In genomic region chr11:114131366-114131963, GRCh38 we compare ENCODE assay signal across 10 cellular contexts.
DNase-seq lines count a peak whose midpoint lies in the region; ATAC-seq and TF ChIP-seq lines count a peak whose summit lies in the region.
"Had no signal": no experiment of that assay in that cellular context is flagged by ENCODE, and none has a peak within 500 bp of the region (broad histone marks: within the 10 kb centered on the region; RNA-seq: fewer than 3 reads in every experiment).

No MANE protein-coding gene starts in this region.

- H3K9me3 ChIP-seq in right lobe of liver, result no peaks in the 10 kb centered on the region

- DNase-seq in activated gamma-delta T cell treated with Interleukin-2 at 50 U/mL for 16 hours (peak; percentile 20), activated gamma-delta T cell (lab: John Stamatoyannopoulos, UW) (no peak), right lobe of liver (no peak), substantia nigra (lab: John Stamatoyannopoulos, UW) (peak in 14 of 49 donors; percentile 14 to 64 (median 31)), mesenteric fat pad (ENCODE audit: low spot score) (no peak), SK-N-DZ (ENCODE audit: low spot score) (no peak)
- peak; percentile 28 for DNase-seq in activated CD8-positive, alpha-beta T cell treated with anti-CD3 and anti-CD28 coated beads, Interleukin-2, amount 10 ng/mL, durations not matched to agents 7 days and 5 days
- DNase-seq: foreskin fibroblast, small intestine had no signal

- H3K9me3 Mint-ChIP-seq in activated CD8-positive, alpha-beta T cell treated with anti-CD3 and anti-CD28 coated beads, Interleukin-2, amount 10 ng/mL, durations not matched to agents 7 days and 5 days (ENCODE audit: insufficient read depth), result no peaks in the 10 kb centered on the region

- peak overlapping the region; percentile 48 for H3K27ac Mint-ChIP-seq in activated CD8-positive, alpha-beta T cell treated with anti-CD3 and anti-CD28 coated beads, Interleukin-2, amount 10 ng/mL, durations not matched to agents 7 days and 5 days

- intact Hi-C loops in right lobe of liver (cut with DNase I), result no loop called here

- H3K27ac ChIP-seq in right lobe of liver (peak overlapping the region; percentile 20 to 61 (median 27)), substantia nigra (ENCODE audit: low read depth, low read length, poor library complexity, severe bottlenecking) (peak overlapping the region; percentile 76)

- POLR2A ChIA-PET in activated CD8-positive, alpha-beta T cell treated with anti-CD3 and anti-CD28 coated beads, Interleukin-2, amount 10 ng/mL, durations not matched to agents 7 days and 5 days (lab: Charles Lee), result no interaction called here

- CTCF ChIA-PET in activated CD8-positive, alpha-beta T cell treated with anti-CD3 and anti-CD28 coated beads, Interleukin-2, amount 10 ng/mL, durations not matched to agents 7 days and 5 days (lab: Charles Lee), result no interaction called here

- peak overlapping the region; percentile 7 for H3K4me3 Mint-ChIP-seq in activated CD8-positive, alpha-beta T cell treated with anti-CD3 and anti-CD28 coated beads, Interleukin-2, amount 10 ng/mL, durations not matched to agents 7 days and 5 days

- 18% methylated on average over 9 of the region's 9 CpGs for WGBS in right lobe of liver (ENCODE audit: insufficient coverage, low coverage, low lambda C conversion rate, missing lambda C conversion rate)

- no peak overlapping the region for H3K4me3 ChIP-seq in right lobe of liver

- peaks cover 8% of the 10 kb centered on the region for H3K27me3 Mint-ChIP-seq in activated CD8-positive, alpha-beta T cell treated with anti-CD3 and anti-CD28 coated beads, Interleukin-2, amount 10 ng/mL, durations not matched to agents 7 days and 5 days (ENCODE audit: low read depth)

- peaks cover 42% of the 10 kb centered on the region for H3K4me1 Mint-ChIP-seq in activated CD8-positive, alpha-beta T cell treated with anti-CD3 and anti-CD28 coated beads, Interleukin-2, amount 10 ng/mL, durations not matched to agents 7 days and 5 days (ENCODE audit: low read depth)

- peaks cover 0 to 90% (median 45%) of the 10 kb centered on the region in 4 donors for H3K4me1 ChIP-seq in right lobe of liver

- peaks cover 0 to 10% (median 5%) of the 10 kb centered on the region in 4 donors for H3K36me3 ChIP-seq in right lobe of liver

- no peak for TF ChIP-seq CTCF in right lobe of liver (IDR thresholded peaks at IDR 0.05)

- H3K36me3 Mint-ChIP-seq in activated CD8-positive, alpha-beta T cell treated with anti-CD3 and anti-CD28 coated beads, Interleukin-2, amount 10 ng/mL, durations not matched to agents 7 days and 5 days (ENCODE audit: low read depth), result peaks cover under 1% of the 10 kb centered on the region

- H3K27me3 ChIP-seq in right lobe of liver, result no peaks in the 10 kb centered on the region

- no peak for TF ChIP-seq POLR2A in right lobe of liver (IDR thresholded peaks at IDR 0.05)

- ATAC-seq in activated CD8-positive, alpha-beta T cell treated with anti-CD3 and anti-CD28 coated beads, Interleukin-2, amount 10 ng/mL, durations not matched to agents 7 days and 5 days, result peak; percentile 48
- ATAC-seq in right lobe of liver (peak in 1 of 4 donors; percentile 3), HG03196 (IDR thresholded peaks at IDR 0.05; ENCODE audit: unreplicated experiment) (no peak)

Comparison
In these comparisons a context has a peak if more than half of its experiments do, and no peak if none do; other contexts are left out.
1. DNase-seq: peak in activated gamma-delta T cell treated with Interleukin-2 at 50 U/mL for 16 hours (single experiment) and activated CD8-positive, alpha-beta T cell treated with anti-CD3 and anti-CD28 coated beads, Interleukin-2, amount 10 ng/mL, durations not matched to agents 7 days and 5 days (single experiment); none in activated gamma-delta T cell (single experiment), right lobe of liver (0 of 3), mesenteric fat pad (single experiment) and SK-N-DZ (single experiment).